Comparison of ENCODE assay signal across 17 cellular contexts in the genomic region with DNA sequence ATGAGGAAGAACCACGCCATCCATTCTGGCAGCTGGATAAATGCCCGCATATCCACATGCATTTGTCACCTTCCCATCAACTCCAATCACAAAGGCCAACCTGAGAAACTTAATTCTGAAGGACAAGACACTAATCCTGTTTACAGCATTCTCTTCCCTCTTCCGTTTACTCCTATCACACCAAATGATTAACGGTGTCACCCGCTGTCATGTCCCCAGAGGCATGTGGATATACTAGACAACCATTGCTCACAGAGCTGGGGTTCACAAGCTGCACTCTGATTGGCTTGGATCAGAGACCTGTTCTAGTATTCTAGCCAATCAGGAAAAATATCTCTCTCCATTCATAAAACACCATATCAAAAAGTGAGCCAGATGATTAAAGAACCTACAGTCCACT. TPM values are rescaled to one million over a fixed set of nuclear protein-coding genes. Genes with fewer than 3 reads are reported as not detected.
DNase-seq lines count a peak whose midpoint lies in the region; TF ChIP-seq lines count a peak whose summit lies in the region.
"Had no signal": no experiment of that assay in that cellular context is flagged by ENCODE, and none has a peak within 500 bp of the region (broad histone marks: within the 10 kb centered on the region; RNA-seq: fewer than 3 reads in every experiment).

No MANE protein-coding gene starts in this region.

- peaks cover 14% of the 10 kb centered on the region for H3K36me3 Mint-ChIP-seq in MCF 10A (ENCODE audit: insufficient read depth, unreplicated experiment)

- WGBS in spleen, 5 donors: 50 to 66% (median 58%) methylated on average over 5 of the region's 5 CpGs

- DNase-seq in MCF 10A (ENCODE audit: unreplicated experiment): no peak
- no peak for DNase-seq in breast epithelium (ENCODE audit: low spot score in 2 of 2)
- DNase-seq in OCI-M1 (lab: John Stamatoyannopoulos, UW): peak; percentile 36
- DNase-seq in islet precursor cell: peak; percentile 18
- no peak for DNase-seq in spleen
- DNase-seq in GOT3 (lab: John Stamatoyannopoulos, UW): no peak
- DNase-seq in NCI-H1694 treated with DMSO at 0.1 percent for 48 hours (lab: John Stamatoyannopoulos, UW): no peak
- DNase-seq in DMS153 (lab: John Stamatoyannopoulos, UW): no peak
- DNase-seq: activated B cell treated with CpG ODN at 0.5 μM for 24 hours, amygdala, KBM-7, NCI-H2081 had no signal

- intact Hi-C loops in MCF 10A (cut with micrococcal nuclease) (no loop called here), breast epithelium (cut with DNase I; ENCODE audit: low total_unique reads) (no loop called here), spleen (cut with DNase I; ENCODE audit: low total_unique reads) (no loop called here)

- peak overlapping the region; percentile 5 for H3K27ac Mint-ChIP-seq in MCF 10A (ENCODE audit: low read depth, unreplicated experiment)
- H3K27ac Mint-ChIP-seq: activated B cell treated with CpG ODN at 0.5 μM for 24 hours, neural progenitor cell had no signal

- no peak overlapping the region for H3K4me3 ChIP-seq in breast epithelium
- peak overlapping the region in 1 of 8 donors; percentile 75 for H3K4me3 ChIP-seq in spleen
- H3K4me3 ChIP-seq: neural progenitor cell, SJSA1, tibial nerve had no signal

- H3K27me3 Mint-ChIP-seq in MCF 10A (ENCODE audit: insufficient read depth, unreplicated experiment): no peaks in the 10 kb centered on the region
- H3K27me3 Mint-ChIP-seq: activated B cell treated with CpG ODN at 0.5 μM for 24 hours had no signal

- peaks cover 68% of the 10 kb centered on the region for H3K4me1 Mint-ChIP-seq in MCF 10A (ENCODE audit: insufficient read depth, unreplicated experiment)

- TF ChIP-seq CTCF in MCF 10A (IDR thresholded peaks at IDR 0.05; ENCODE audit: unreplicated experiment) (no peak), breast epithelium (IDR thresholded peaks at IDR 0.05) (no peak), spleen (IDR thresholded peaks at IDR 0.05 in 8 of 11, conservative IDR thresholded peaks at IDR 0.05 in 3 of 11) (no peak)

- H3K9me3 ChIP-seq in breast epithelium (no peaks in the 10 kb centered on the region), spleen (no peaks in the 10 kb centered on the region)
- H3K9me3 ChIP-seq: SJSA1, tibial nerve had no signal

- BruUV-seq in MCF 10A (replicated peaks; lab: Mats Ljungman, UMichigan): no TSS peak

- CTCF ChIA-PET in MCF 10A (lab: Yijun Ruan, JAX): interaction anchor here (0.5 to 4.2 kb wide), 9 partner anchors 9 to 163 kb away, joined by 3 to 22 read pairs (median 3); no protein-coding TSS in a partner anchor

- no peaks in the 10 kb centered on the region for H3K9me3 Mint-ChIP-seq in MCF 10A (ENCODE audit: unreplicated experiment)
- H3K9me3 Mint-ChIP-seq: activated B cell treated with CpG ODN at 0.5 μM for 24 hours, neural progenitor cell had no signal

- H3K27me3 ChIP-seq in breast epithelium (no peaks in the 10 kb centered on the region), spleen (replicated peaks in 1 of 7) (no peaks in the 10 kb centered on the region)
- H3K27me3 ChIP-seq: SJSA1, tibial nerve had no signal

- H3K4me1 ChIP-seq in breast epithelium (peaks cover 0 to 16% of the 10 kb centered on the region in 2 donors), spleen (peaks cover 40 to 92% (median 86%) of the 10 kb centered on the region in 6 donors)

- H3K36me3 ChIP-seq in breast epithelium: no peaks in the 10 kb centered on the region
- H3K36me3 ChIP-seq in spleen: peaks cover 0 to 30% (median 2%) of the 10 kb centered on the region in 6 donors
- H3K36me3 ChIP-seq: neural progenitor cell, tibial nerve had no signal

- no peak overlapping the region for H3K4me3 Mint-ChIP-seq in MCF 10A (ENCODE audit: unreplicated experiment)
- H3K4me3 Mint-ChIP-seq: activated B cell treated with CpG ODN at 0.5 μM for 24 hours, neural progenitor cell had no signal

- TF ChIP-seq POLR2A in breast epithelium (IDR thresholded peaks at IDR 0.05) (no peak), spleen (IDR thresholded peaks at IDR 0.05) (no peak)

- H3K27ac ChIP-seq in breast epithelium (no peak overlapping the region), spleen (peak overlapping the region in 7 of 8 donors; percentile 29 to 95 (median 76))
- H3K27ac ChIP-seq: neural progenitor cell, SJSA1 had no signal

- POLR2A ChIA-PET in MCF 10A (lab: Yijun Ruan, JAX): interaction anchor here (0.5 to 1.1 kb wide), 3 partner anchors 8 to 150 kb away, joined by 3 to 8 read pairs (median 5); no protein-coding TSS in a partner anchor

RNA-seq across cellular contexts. Expression of gene MACROH2A1, which starts 3.6 kb away (rescaled TPM):
- 266 and 306 TPM in 2 replicates for total RNA-seq in MCF 10A (2022)
- total RNA-seq in breast epithelium: 100 to 1,000 TPM; 255 to 293 (median 272) TPM
- 100 to 1,000 TPM; 139 to 288 (median 210) TPM for total RNA-seq in spleen
- polyA plus RNA-seq in spleen: 100 to 1,000 TPM in 2 of 3 donors, 10 to 100 TPM in 1; 88.1 to 139 (median 113) TPM

RNA-seq across cellular contexts. Expression of gene DCANP1, which starts 51.7 kb away (rescaled TPM):
- not detected in 2 replicates for total RNA-seq in MCF 10A (2022)
- not detected for total RNA-seq in breast epithelium
- total RNA-seq in spleen: 1 to 10 TPM in 2 of 7 donors, under 1 TPM in 5; 0.29 to 1.2 (median 0.70) TPM
- polyA plus RNA-seq in spleen: 1 to 10 TPM in 1 of 3 donors, under 1 TPM in 2; 0.23 to 2.4 (median 0.96) TPM
- total RNA-seq: activated B cell treated with CpG ODN at 0.5 μM for 24 hours, frontal cortex, kidney epithelial cell, SJSA1, tibial nerve had no signal

RNA-seq across cellular contexts. Expression of gene TIFAB, which starts 56.7 kb away (rescaled TPM):
- not detected in 2 replicates for total RNA-seq in MCF 10A (2022)
- total RNA-seq in breast epithelium: not detected
- 1 to 10 TPM in 4 of 7 donors, under 1 TPM in 3; 0.37 to 4.0 (median 1.8) TPM for total RNA-seq in spleen
- 1 to 10 TPM in 1 of 3 donors, under 1 TPM in 2; 0.48 to 1.4 (median 0.74) TPM for polyA plus RNA-seq in spleen
- total RNA-seq: activated B cell treated with CpG ODN at 0.5 μM for 24 hours, frontal cortex, kidney epithelial cell, SJSA1, tibial nerve had no signal

Comparison
In these comparisons a context has a peak if more than half of its experiments do, and no peak if none do; other contexts are left out.
1. DNase-seq: peak in OCI-M1 (single experiment) and islet precursor cell (single experiment); none in MCF 10A (single experiment), breast epithelium (0 of 2), spleen (single experiment), GOT3 (single experiment), NCI-H1694 treated with DMSO at 0.1 percent for 48 hours (single experiment) and DMS153 (single experiment).
2. H3K27ac ChIP-seq: peak in spleen (7 of 8); none in breast epithelium (0 of 2).